In the genomic region with DNA sequence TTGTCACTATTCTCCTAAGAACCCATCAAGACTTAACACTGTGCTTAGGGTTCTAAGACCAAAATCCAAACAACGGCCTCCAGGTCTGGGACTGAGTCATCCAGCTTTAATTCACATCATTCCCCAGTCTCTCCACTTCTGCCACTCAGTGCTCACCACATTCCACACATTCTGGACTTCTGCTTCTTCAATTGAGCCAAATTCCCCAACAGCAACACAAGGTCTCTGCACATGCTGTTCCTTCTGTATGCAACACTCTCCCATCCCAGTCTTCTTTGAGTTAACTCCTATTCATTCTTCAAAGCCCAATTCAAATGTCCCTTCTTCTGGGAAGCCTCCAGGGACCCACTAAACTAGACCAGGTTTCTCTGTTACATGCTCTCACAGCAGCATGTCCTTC, we compare ENCODE assay signal across 17 cellular contexts.
A peak's percentile ranks its signal among the peaks of the same experiment; 100 is the strongest.
DNase-seq lines count a peak whose midpoint lies in the region; ATAC-seq, FAIRE-seq and TF ChIP-seq lines count a peak whose summit lies in the region.
"Had no signal": no experiment of that assay in that cellular context is flagged by ENCODE, and none has a peak within 500 bp of the region (broad histone marks: within the 10 kb centered on the region; RNA-seq: fewer than 3 reads in every experiment).

No MANE protein-coding gene starts in this region.

- intact Hi-C loops in MCF 10A (cut with micrococcal nuclease) (no loop called here), breast epithelium (cut with DNase I; ENCODE audit: low total_unique reads) (no loop called here), upper lobe of right lung (cut with DNase I) (no loop called here)

- no TSS peak for BruUV-seq in MCF 10A (replicated peaks; lab: Mats Ljungman, UMichigan)

- H3K4me1 ChIP-seq in breast epithelium (no peaks in the 10 kb centered on the region), upper lobe of right lung (no peaks in the 10 kb centered on the region), small intestine (ENCODE audit: control insufficient read depth in 2 of 2, insufficient read depth in 1 of 2, low read depth in 1 of 2, low read length in 1 of 2) (no peaks in the 10 kb centered on the region)

- no peak overlapping the region for H3K27ac ChIP-seq in breast epithelium
- no peak overlapping the region for H3K27ac ChIP-seq in upper lobe of right lung
- no peak overlapping the region for H3K27ac ChIP-seq in small intestine (ENCODE audit: low read depth in 1 of 2, low read length in 1 of 2)
- H3K27ac ChIP-seq: 22Rv1, HL-60, testis, VCaP had no signal

- peak; percentile 83 for ATAC-seq in upper lobe of right lung
- no peak for ATAC-seq in GM19035 (IDR thresholded peaks at IDR 0.05; ENCODE audit: unreplicated experiment)

- no peak overlapping the region for H3K4me3 Mint-ChIP-seq in MCF 10A (ENCODE audit: unreplicated experiment)

- no peak for FAIRE-seq in small intestine (lab: Jason Lieb, UNC)
- FAIRE-seq: GM12892 had no signal

- POLR2A ChIA-PET in MCF 10A (lab: Yijun Ruan, JAX) = interaction anchor here (0.5 kb wide), 1 partner anchor 1020 kb away, joined by 3 read pairs; no protein-coding TSS in a partner anchor

- no peaks in the 10 kb centered on the region for H3K9me3 ChIP-seq in breast epithelium
- no peaks in the 10 kb centered on the region for H3K9me3 ChIP-seq in upper lobe of right lung
- H3K9me3 ChIP-seq in small intestine (ENCODE audit: control insufficient read depth, low read depth) = no peaks in the 10 kb centered on the region
- H3K9me3 ChIP-seq: testis had no signal

- H3K36me3 ChIP-seq in breast epithelium (peaks cover 4% of the 10 kb centered on the region), upper lobe of right lung (no peaks in the 10 kb centered on the region), small intestine (ENCODE audit: control insufficient read depth in 2 of 2, insufficient read depth in 2 of 2, low read length in 2 of 2) (peaks cover 5 to 28% of the 10 kb centered on the region in 2 donors)

- H3K27ac Mint-ChIP-seq in MCF 10A (ENCODE audit: low read depth, unreplicated experiment) = no peak overlapping the region

- CTCF ChIA-PET in MCF 10A (lab: Yijun Ruan, JAX) = no interaction called here

- H3K4me3 ChIP-seq in breast epithelium = no peak overlapping the region
- no peak overlapping the region for H3K4me3 ChIP-seq in foreskin fibroblast (ENCODE audit: low read depth in 1 of 2, low read length in 2 of 2)
- H3K4me3 ChIP-seq in upper lobe of right lung = no peak overlapping the region
- no peak overlapping the region for H3K4me3 ChIP-seq in small intestine (ENCODE audit: low read depth in 1 of 2, low read length in 2 of 2)
- H3K4me3 ChIP-seq: testis had no signal

- WGBS in small intestine, 3 donors = 84 to 88% (median 88%) methylated on average over 1 of the region's 1 CpG

- no peaks in the 10 kb centered on the region for H3K36me3 Mint-ChIP-seq in MCF 10A (ENCODE audit: insufficient read depth, unreplicated experiment)

- no peaks in the 10 kb centered on the region for H3K4me1 Mint-ChIP-seq in MCF 10A (ENCODE audit: insufficient read depth, unreplicated experiment)

- TF ChIP-seq CTCF in MCF 10A (IDR thresholded peaks at IDR 0.05; ENCODE audit: unreplicated experiment) (no peak), breast epithelium (IDR thresholded peaks at IDR 0.05) (no peak), foreskin fibroblast (IDR thresholded peaks at IDR 0.05; ENCODE audit: low read depth, low read length) (no peak), upper lobe of right lung (IDR thresholded peaks at IDR 0.05) (no peak)

- DNase-seq in MCF 10A (ENCODE audit: unreplicated experiment) (peak; percentile 12), breast epithelium (ENCODE audit: low spot score in 2 of 2) (no peak), amniotic epithelial cell (ENCODE audit: low read depth) (peak; percentile 84), foreskin fibroblast (peak; percentile 39 to 63), upper lobe of right lung (no peak), small intestine (no peak)
- no peak for DNase-seq in activated CD4-positive, CD25-positive, alpha-beta regulatory T cell (lab: John Stamatoyannopoulos, UW)
- DNase-seq: DMS 273 treated with DMSO at 0.1 percent for 48 hours, head of caudate nucleus, MV-4-11, nucleus accumbens, testis had no signal

- no peak for TF ChIP-seq POLR2A in breast epithelium (IDR thresholded peaks at IDR 0.05)

- H3K9me3 Mint-ChIP-seq in MCF 10A (ENCODE audit: unreplicated experiment) = no peaks in the 10 kb centered on the region

- no peaks in the 10 kb centered on the region for H3K27me3 Mint-ChIP-seq in MCF 10A (ENCODE audit: insufficient read depth, unreplicated experiment)

- H3K27me3 ChIP-seq in breast epithelium = no peaks in the 10 kb centered on the region
- H3K27me3 ChIP-seq in upper lobe of right lung = no peaks in the 10 kb centered on the region
- no peaks in the 10 kb centered on the region for H3K27me3 ChIP-seq in small intestine (ENCODE audit: control insufficient read depth in 2 of 2, insufficient read depth in 2 of 2, low read length in 2 of 2)
- H3K27me3 ChIP-seq: testis had no signal

Comparison
In these comparisons a context has a peak if more than half of its experiments do, and no peak if none do; other contexts are left out.
1. DNase-seq: peak in MCF 10A (single experiment), amniotic epithelial cell (single experiment) and foreskin fibroblast (2 of 2); none in breast epithelium (0 of 2), upper lobe of right lung (single experiment), activated CD4-positive, CD25-positive, alpha-beta regulatory T cell (0 of 4) and small intestine (single experiment).